In the genomic region with DNA sequence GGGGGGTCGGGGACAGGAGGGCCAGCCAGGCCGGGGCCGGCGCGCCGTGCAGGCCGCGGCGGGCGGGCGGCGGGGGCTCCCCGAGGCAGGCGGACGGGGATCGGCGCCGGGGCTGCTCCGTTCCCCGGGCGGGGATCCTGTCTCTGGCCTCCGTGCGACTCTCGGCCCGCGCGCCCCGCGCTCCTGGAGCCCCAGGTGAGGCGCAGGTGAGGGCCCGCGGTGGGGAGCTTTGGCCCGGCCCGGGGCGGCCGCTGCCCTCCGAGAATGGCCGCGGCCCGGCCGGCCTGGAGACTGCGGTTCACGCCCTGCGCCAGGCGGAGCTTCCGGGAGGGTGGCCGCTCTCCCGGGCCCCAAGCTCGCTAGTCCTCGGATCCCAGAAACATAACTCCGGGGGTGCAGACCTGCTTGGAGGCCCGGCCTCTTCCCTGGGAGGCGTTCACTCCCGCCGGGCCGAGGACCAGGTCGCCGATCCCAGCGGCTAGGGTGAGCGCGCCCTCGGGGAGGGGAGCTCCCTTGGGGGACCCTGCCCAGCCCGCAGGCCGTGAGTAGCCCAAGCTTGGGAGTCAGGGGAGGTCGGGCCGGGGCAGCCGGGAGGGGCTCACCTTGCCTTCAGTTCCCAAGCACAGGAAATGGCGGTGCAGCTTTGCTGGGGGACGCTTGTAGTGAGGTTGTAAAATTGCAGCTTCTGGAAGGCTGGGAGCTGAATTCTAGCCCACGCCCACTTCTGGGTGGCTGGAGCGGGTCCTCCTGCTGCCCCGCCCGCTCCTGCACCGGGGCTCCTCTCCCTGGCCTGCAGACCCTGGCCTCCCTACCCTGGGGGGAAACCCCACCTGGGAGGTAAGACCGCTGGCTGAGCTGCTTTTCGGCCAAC, we compare ENCODE assay signal across 1 cellular context.
TF ChIP-seq lines count a peak whose summit lies in the region.

No MANE protein-coding gene starts in this region.

TF ChIP-seq in SK-N-SH treated with all-trans-retinoic acid at 6 μM for 48 hours, 23 proteins besides CTCF, POLR2A, EP300 and RAD21 (continued from another document):
- TF ChIP-seq, protein P1, sequence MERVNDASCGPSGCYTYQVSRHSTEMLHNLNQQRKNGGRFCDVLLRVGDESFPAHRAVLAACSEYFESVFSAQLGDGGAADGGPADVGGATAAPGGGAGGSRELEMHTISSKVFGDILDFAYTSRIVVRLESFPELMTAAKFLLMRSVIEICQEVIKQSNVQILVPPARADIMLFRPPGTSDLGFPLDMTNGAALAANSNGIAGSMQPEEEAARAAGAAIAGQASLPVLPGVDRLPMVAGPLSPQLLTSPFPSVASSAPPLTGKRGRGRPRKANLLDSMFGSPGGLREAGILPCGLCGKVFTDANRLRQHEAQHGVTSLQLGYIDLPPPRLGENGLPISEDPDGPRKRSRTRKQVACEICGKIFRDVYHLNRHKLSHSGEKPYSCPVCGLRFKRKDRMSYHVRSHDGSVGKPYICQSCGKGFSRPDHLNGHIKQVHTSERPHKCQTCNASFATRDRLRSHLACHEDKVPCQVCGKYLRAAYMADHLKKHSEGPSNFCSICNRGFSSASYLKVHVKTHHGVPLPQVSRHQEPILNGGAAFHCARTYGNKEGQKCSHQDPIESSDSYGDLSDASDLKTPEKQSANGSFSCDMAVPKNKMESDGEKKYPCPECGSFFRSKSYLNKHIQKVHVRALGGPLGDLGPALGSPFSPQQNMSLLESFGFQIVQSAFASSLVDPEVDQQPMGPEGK (CRISPR knock-in tag; IDR thresholded peaks at IDR 0.05; ENCODE audit: borderline replicate concordance) = no peak
- no peak for TF ChIP-seq ZFP30 (CRISPR knock-in tag; IDR thresholded peaks at IDR 0.05)
